Comparison of ENCODE assay signal across 8 cellular contexts in genomic region chr1:156456625-156457465, GRCh38. TPM values are rescaled to one million over a fixed set of nuclear protein-coding genes. Genes with fewer than 3 reads are reported as not detected.
DNase-seq lines count a peak whose midpoint lies in the region; ATAC-seq and TF ChIP-seq lines count a peak whose summit lies in the region.

No MANE protein-coding gene starts in this region.

- H3K4me3 ChIP-seq in fibroblast of lung (replicated peaks in 1 of 4; ENCODE audit: control extremely low read depth in 1 of 4, insufficient read depth in 1 of 4, low read depth in 3 of 4, low read length in 4 of 4): peak overlapping the region; percentile 42 to 63 (median 56)

- peaks cover 7% of the 10 kb centered on the region for H3K4me1 ChIP-seq in fibroblast of lung (ENCODE audit: control insufficient read depth, extremely low read depth, insufficient read depth, low read length)

- H3K27ac ChIP-seq in fibroblast of lung (ENCODE audit: insufficient read depth, low read length): peak overlapping the region; percentile 91

- no peaks in the 10 kb centered on the region for H3K36me3 ChIP-seq in fibroblast of lung (ENCODE audit: control insufficient read depth, insufficient read depth, low read length)

- H3K4me2 ChIP-seq in fibroblast of lung (ENCODE audit: extremely low read depth, insufficient read depth, low read length): peak overlapping the region; percentile 97

- TF ChIP-seq CTCF in LNCAP (IDR thresholded peaks at IDR 0.05) (0 out of 2 replicates have a peak, but pooled peaks have one; percentile 1), fibroblast of lung (conservative IDR thresholded peaks at IDR 0.05 in 1 of 2, IDR thresholded peaks at IDR 0.05 in 1 of 2; ENCODE audit: low read depth in 1 of 2, low read length in 2 of 2) (no peak)

- peak; percentile 87 for ATAC-seq in activated T-helper 17 cell treated with anti-CD3 and anti-CD28 coated beads, Interleukin-2, amount 50 U/mL, for 72 hours (replicated peaks)
- peak; percentile 80 to 83 for ATAC-seq in naive B cell (ENCODE audit: low read depth in 2 of 2)
- ATAC-seq in stimulated activated effector memory CD8-positive, alpha-beta T cell treated with anti-CD3 and anti-CD28 coated beads, Interleukin-12 subunit alpha, Interleukin-12 subunit beta, amount 100 ng/mL, for 72 hours: peak; percentile 91

- peak overlapping the region; percentile 97 for H3K27ac Mint-ChIP-seq in activated T-helper 17 cell treated with anti-CD3 and anti-CD28 coated beads, Interleukin-2, amount 50 U/mL, for 72 hours
- H3K27ac Mint-ChIP-seq in naive B cell: peak overlapping the region; percentile 99 to 100 (median 100)
- H3K27ac Mint-ChIP-seq in stimulated activated effector memory CD8-positive, alpha-beta T cell treated with anti-CD3 and anti-CD28 coated beads, Interleukin-12 subunit alpha, Interleukin-12 subunit beta, amount 100 ng/mL, for 72 hours: peak overlapping the region; percentile 98

- peaks cover 6% of the 10 kb centered on the region for H3K4me1 Mint-ChIP-seq in activated T-helper 17 cell treated with anti-CD3 and anti-CD28 coated beads, Interleukin-2, amount 50 U/mL, for 72 hours
- H3K4me1 Mint-ChIP-seq in naive B cell: peaks cover 13 to 18% (median 13%) of the 10 kb centered on the region in 3 donors
- peaks cover 32% of the 10 kb centered on the region for H3K4me1 Mint-ChIP-seq in stimulated activated effector memory CD8-positive, alpha-beta T cell treated with anti-CD3 and anti-CD28 coated beads, Interleukin-12 subunit alpha, Interleukin-12 subunit beta, amount 100 ng/mL, for 72 hours

- H3K79me2 ChIP-seq in fibroblast of lung (ENCODE audit: control insufficient read depth, insufficient read depth, low read length): no peaks in the 10 kb centered on the region

- no peaks in the 10 kb centered on the region for H4K20me1 ChIP-seq in fibroblast of lung (ENCODE audit: control insufficient read depth, extremely low read depth, insufficient read depth, low read length)

- no peaks in the 10 kb centered on the region for H3K9me3 Mint-ChIP-seq in activated T-helper 17 cell treated with anti-CD3 and anti-CD28 coated beads, Interleukin-2, amount 50 U/mL, for 72 hours
- no peaks in the 10 kb centered on the region for H3K9me3 Mint-ChIP-seq in naive B cell
- H3K9me3 Mint-ChIP-seq in stimulated activated effector memory CD8-positive, alpha-beta T cell treated with anti-CD3 and anti-CD28 coated beads, Interleukin-12 subunit alpha, Interleukin-12 subunit beta, amount 100 ng/mL, for 72 hours: no peaks in the 10 kb centered on the region

- H3K4me3 Mint-ChIP-seq in activated T-helper 17 cell treated with anti-CD3 and anti-CD28 coated beads, Interleukin-2, amount 50 U/mL, for 72 hours: peak overlapping the region; percentile 89
- H3K4me3 Mint-ChIP-seq in naive B cell: peak overlapping the region; percentile 92 to 97 (median 95)
- H3K4me3 Mint-ChIP-seq in stimulated activated effector memory CD8-positive, alpha-beta T cell treated with anti-CD3 and anti-CD28 coated beads, Interleukin-12 subunit alpha, Interleukin-12 subunit beta, amount 100 ng/mL, for 72 hours: peak overlapping the region; percentile 92

- peak overlapping the region; percentile 82 for H2AFZ ChIP-seq in fibroblast of lung (ENCODE audit: low read length)

- H3K9ac ChIP-seq in fibroblast of lung (ENCODE audit: insufficient read depth, low read length): peak overlapping the region; percentile 86

- H3K27me3 ChIP-seq in fibroblast of lung (ENCODE audit: control insufficient read depth, insufficient read depth, low read length): no peaks in the 10 kb centered on the region

- H3K36me3 Mint-ChIP-seq in activated T-helper 17 cell treated with anti-CD3 and anti-CD28 coated beads, Interleukin-2, amount 50 U/mL, for 72 hours (ENCODE audit: low read depth): peaks cover 7% of the 10 kb centered on the region
- no peaks in the 10 kb centered on the region for H3K36me3 Mint-ChIP-seq in naive B cell
- H3K36me3 Mint-ChIP-seq in stimulated activated effector memory CD8-positive, alpha-beta T cell treated with anti-CD3 and anti-CD28 coated beads, Interleukin-12 subunit alpha, Interleukin-12 subunit beta, amount 100 ng/mL, for 72 hours: peaks cover 16% of the 10 kb centered on the region

- no peaks in the 10 kb centered on the region for H3K9me3 ChIP-seq in fibroblast of lung (ENCODE audit: control insufficient read depth, insufficient read depth, low read depth, low read length)

- DNase-seq in EH (ENCODE audit: low read depth): peak; percentile 99
- peak; percentile 89 for DNase-seq in GOT3 (lab: John Stamatoyannopoulos, UW)
- DNase-seq in RPMI7951 (ENCODE audit: low read depth): peak; percentile 97
- peak; percentile 95 to 99 for DNase-seq in fibroblast of lung (ENCODE audit: low read depth in 2 of 2)
- DNase-seq in naive B cell: peak; percentile 97
- DNase-seq in stimulated activated effector memory CD8-positive, alpha-beta T cell treated with anti-CD3 and anti-CD28 coated beads, Interleukin-12 subunit alpha, Interleukin-12 subunit beta, amount 100 ng/mL, for 72 hours (ENCODE audit: low spot score in 2 of 2): peak; percentile 87 to 98

- no peaks in the 10 kb centered on the region for H3K27me3 Mint-ChIP-seq in activated T-helper 17 cell treated with anti-CD3 and anti-CD28 coated beads, Interleukin-2, amount 50 U/mL, for 72 hours
- no peaks in the 10 kb centered on the region for H3K27me3 Mint-ChIP-seq in naive B cell

RNA-seq across cellular contexts. Expression of gene MEF2D, which starts 43.7 kb away (rescaled TPM):
- 9.9 and 11.4 TPM in 2 replicates for total RNA-seq in RPMI7951 (2014; rRNA removed; shearing (Covaris generic))
- total RNA-seq in activated T-helper 17 cell treated with anti-CD3 and anti-CD28 coated beads, Interleukin-2, amount 50 U/mL, for 72 hours: 10 to 100 TPM; 34.4 to 68.5 TPM
- total RNA-seq in fibroblast of lung: 4.6 and 9.9 TPM in 2 replicates
- polyA plus RNA-seq in fibroblast of lung (12.7 and 13.1 TPM in 2 replicates), naive B cell (ENCODE audit: low read depth in 6 of 6) (10 to 100 TPM in 3 of 6 donors, 1 to 10 TPM in 3; 6.9 to 15.8 (median 9.1) TPM)
- 23.3 and 27.8 TPM in 2 replicates for polyA plus RNA-seq in fibroblast of lung (2012)
- polyA minus RNA-seq in fibroblast of lung (ENCODE audit: low replicate concordance): 30.5 and 45.4 TPM in 2 replicates

Comparison
In these comparisons a context has a peak if more than half of its experiments do, and no peak if none do; other contexts are left out.
1. Peak in every context shown above with its lines: DNase-seq, ATAC-seq, H3K4me3 ChIP-seq and H3K27ac ChIP-seq.